In genomic region chr10:14530465-14530864, GRCh38 we compare ENCODE assay signal across 25 cellular contexts.
DNase-seq lines count a peak whose midpoint lies in the region; ATAC-seq, FAIRE-seq and TF ChIP-seq lines count a peak whose summit lies in the region.
"Had no signal": no experiment of that assay in that cellular context is flagged by ENCODE, and none has a peak within 500 bp of the region (broad histone marks: within the 10 kb centered on the region; RNA-seq: fewer than 3 reads in every experiment).

No MANE protein-coding gene starts in this region.

- peaks cover 84% of the 10 kb centered on the region for H3K4me1 ChIP-seq in Caco-2
- H3K4me1 ChIP-seq: BE2C, lower lobe of right lung, parathyroid adenoma had no signal

- no peak for DNase-seq in Caco-2
- no peak for DNase-seq in T-cell
- no peak for DNase-seq in central memory CD8-positive, alpha-beta T cell (ENCODE audit: low spot score in 2 of 2)
- no peak for DNase-seq in natural killer cell treated with Interleukin-12 subunit alpha and Interleukin-12 subunit beta and Interleukin-15 and Interleukin-18, amount 100 ng/mL, for 72 hours (ENCODE audit: low spot score)
- no peak for DNase-seq in frontal cortex (ENCODE audit: low spot score in 2 of 2)
- DNase-seq in activated naive CD4-positive, alpha-beta T cell treated with Interleukin-2 at 50 U/mL for 16 hours, result no peak
- DNase-seq in SKM-1 treated with dmso at 0.1 percent for 144 hours (lab: John Stamatoyannopoulos, UW; ENCODE audit: unreplicated experiment), result no peak
- no peak for DNase-seq in H54 (ENCODE audit: insufficient read length, low spot score)
- DNase-seq: activated CD8-positive, alpha-beta memory T cell treated with anti-CD3 and anti-CD28 coated beads, Interleukin-2, amount 50 U/mL, for 4 hours; BE2C; heart right ventricle; KBM-7; lower lobe of right lung; MV-4-11; NCI-H1930; NCI-H446; stimulated activated naive CD4-positive, alpha-beta T cell had no signal

- no peaks in the 10 kb centered on the region for H3K27me3 Mint-ChIP-seq in Caco-2 (ENCODE audit: insufficient read depth, unreplicated experiment)
- no peaks in the 10 kb centered on the region for H3K27me3 Mint-ChIP-seq in T-cell
- H3K27me3 Mint-ChIP-seq in central memory CD8-positive, alpha-beta T cell, result no peaks in the 10 kb centered on the region
- no peaks in the 10 kb centered on the region for H3K27me3 Mint-ChIP-seq in natural killer cell treated with Interleukin-12 subunit alpha and Interleukin-12 subunit beta and Interleukin-15 and Interleukin-18, amount 100 ng/mL, for 72 hours
- H3K27me3 Mint-ChIP-seq: brain had no signal

- TF ChIP-seq POLR2A in H54 (IDR thresholded peaks at IDR 0.05; ENCODE audit: low read depth, low read length), result no peak

- FAIRE-seq in frontal cortex (lab: Jason Lieb, UNC), result no peak
- FAIRE-seq in H54 (lab: Jason Lieb, UNC), result no peak
- FAIRE-seq: islet of Langerhans had no signal

- H3K9me3 ChIP-seq in Caco-2, result no peaks in the 10 kb centered on the region
- H3K9me3 ChIP-seq: BE2C, heart right ventricle, lower lobe of right lung, SJSA1 had no signal

- CTCF ChIA-PET in Caco-2 (lab: Charles Lee) (no interaction called here), T-cell (lab: Charles Lee) (no interaction called here)

- H3K36me3 Mint-ChIP-seq in Caco-2 (ENCODE audit: insufficient read depth, unreplicated experiment), result peaks cover 95% of the 10 kb centered on the region
- peaks cover 69% of the 10 kb centered on the region for H3K36me3 Mint-ChIP-seq in T-cell
- H3K36me3 Mint-ChIP-seq in central memory CD8-positive, alpha-beta T cell (ENCODE audit: insufficient read depth), result peaks cover 62% of the 10 kb centered on the region
- peaks cover 24% of the 10 kb centered on the region for H3K36me3 Mint-ChIP-seq in natural killer cell treated with Interleukin-12 subunit alpha and Interleukin-12 subunit beta and Interleukin-15 and Interleukin-18, amount 100 ng/mL, for 72 hours

- H3K4me3 ChIP-seq in Caco-2 (ENCODE audit: low read depth, low read length), result no peak overlapping the region
- H3K4me3 ChIP-seq: coronary artery, heart right ventricle, lower lobe of right lung, SJSA1 had no signal

- H3K4me3 Mint-ChIP-seq in Caco-2 (ENCODE audit: unreplicated experiment) (no peak overlapping the region), T-cell (peak overlapping the region in 1 of 3 donors; percentile 59)
- H3K4me3 Mint-ChIP-seq in central memory CD8-positive, alpha-beta T cell, result no peak overlapping the region
- H3K4me3 Mint-ChIP-seq in natural killer cell treated with Interleukin-12 subunit alpha and Interleukin-12 subunit beta and Interleukin-15 and Interleukin-18, amount 100 ng/mL, for 72 hours, result peak overlapping the region; percentile 10
- H3K4me3 Mint-ChIP-seq: brain had no signal

- H3K4me1 Mint-ChIP-seq in Caco-2 (ENCODE audit: low read depth, unreplicated experiment) (peaks cover 56% of the 10 kb centered on the region), T-cell (peaks cover 89 to 94% (median 90%) of the 10 kb centered on the region in 3 donors)
- peaks cover 78% of the 10 kb centered on the region for H3K4me1 Mint-ChIP-seq in central memory CD8-positive, alpha-beta T cell
- H3K4me1 Mint-ChIP-seq in natural killer cell treated with Interleukin-12 subunit alpha and Interleukin-12 subunit beta and Interleukin-15 and Interleukin-18, amount 100 ng/mL, for 72 hours (ENCODE audit: low read depth in 2 of 2), result peaks cover 79 to 87% of the 10 kb centered on the region in 2 donors

- H3K9me3 Mint-ChIP-seq in Caco-2 (ENCODE audit: unreplicated experiment) (no peaks in the 10 kb centered on the region), T-cell (no peaks in the 10 kb centered on the region)
- no peaks in the 10 kb centered on the region for H3K9me3 Mint-ChIP-seq in central memory CD8-positive, alpha-beta T cell
- no peaks in the 10 kb centered on the region for H3K9me3 Mint-ChIP-seq in natural killer cell treated with Interleukin-12 subunit alpha and Interleukin-12 subunit beta and Interleukin-15 and Interleukin-18, amount 100 ng/mL, for 72 hours
- H3K9me3 Mint-ChIP-seq: brain had no signal

- POLR2A ChIA-PET in Caco-2 (lab: Charles Lee), result no interaction called here
- POLR2A ChIA-PET in T-cell (lab: Charles Lee), result no interaction called here

- no peaks in the 10 kb centered on the region for H3K27me3 ChIP-seq in Caco-2 (replicated peaks; ENCODE audit: control insufficient read depth, insufficient read depth, low read length)
- H3K27me3 ChIP-seq: BE2C, heart right ventricle, SJSA1 had no signal

- H3K36me3 ChIP-seq in Caco-2 (ENCODE audit: control insufficient read depth, insufficient read depth, low read length), result peaks cover 1% of the 10 kb centered on the region; the same call in 1 of the 2 replicates

- no peak for TF ChIP-seq CTCF in Caco-2 (IDR thresholded peaks at IDR 0.05; ENCODE audit: insufficient read depth in 1 of 2, low read depth in 1 of 2, low read length in 1 of 2, severe bottlenecking in 1 of 2, unreplicated experiment in 1 of 2)

- H3K27ac Mint-ChIP-seq in Caco-2 (ENCODE audit: unreplicated experiment) (peak overlapping the region; percentile 70), T-cell (peak overlapping the region; percentile 48 to 75)
- H3K27ac Mint-ChIP-seq in central memory CD8-positive, alpha-beta T cell (ENCODE audit: low read depth), result peak overlapping the region; percentile 61
- H3K27ac Mint-ChIP-seq in natural killer cell treated with Interleukin-12 subunit alpha and Interleukin-12 subunit beta and Interleukin-15 and Interleukin-18, amount 100 ng/mL, for 72 hours, result peak overlapping the region; percentile 54 to 87

- no peak for ATAC-seq in T-cell (replicated peaks in 1 of 4)
- ATAC-seq in central memory CD8-positive, alpha-beta T cell (replicated peaks; ENCODE audit: extremely low read depth, poor library complexity, severe bottlenecking), result no peak
- ATAC-seq in natural killer cell treated with Interleukin-12 subunit alpha and Interleukin-12 subunit beta and Interleukin-15 and Interleukin-18, amount 100 ng/mL, for 72 hours, result no peak
- ATAC-seq: activated CD4-positive, CD25-positive, alpha-beta regulatory T cell treated with anti-CD3 and anti-CD28 coated beads, Interleukin-2, amount 50 U/mL, for 24 hours; heart right ventricle; lower lobe of right lung; Panc1; sciatic nerve had no signal

- no TSS peak for BruUV-seq in Caco-2 (replicated peaks; lab: Mats Ljungman, UMichigan)

- intact Hi-C loops in Caco-2 (cut with micrococcal nuclease; ENCODE audit: unreplicated experiment), result no loop called here
